In genomic region chr11:17979770-17980371, GRCh38 we compare ENCODE assay signal across 7 cellular contexts. TPM values are rescaled to one million over a fixed set of nuclear protein-coding genes. Genes with fewer than 3 reads are reported as not detected.
A peak's percentile ranks its signal among the peaks of the same experiment; 100 is the strongest.
DNase-seq lines count a peak whose midpoint lies in the region; ATAC-seq, FAIRE-seq and TF ChIP-seq lines count a peak whose summit lies in the region.

No MANE protein-coding gene starts in this region.

- ATAC-seq in stimulated activated effector memory CD8-positive, alpha-beta T cell treated with anti-CD3 and anti-CD28 coated beads, Interleukin-12 subunit alpha, Interleukin-12 subunit beta, amount 100 ng/mL, for 72 hours = peak; percentile 48

- CTCF ChIA-PET in RWPE1 (lab: Yijun Ruan, JAX) = interaction anchor here (0.6 to 3.7 kb wide), 7 partner anchors 144 to 1041 kb away, joined by 3 to 59 read pairs (median 4); no protein-coding TSS in a partner anchor

- H3K27me3 ChIP-seq in keratinocyte (ENCODE audit: control insufficient read depth, extremely low read depth, insufficient read depth, low read length) = no peaks in the 10 kb centered on the region

- POLR2A ChIA-PET in RWPE1 (lab: Yijun Ruan, JAX; ENCODE audit: low non-redundant PET) = no interaction called here

- peaks cover 28% of the 10 kb centered on the region for H3K36me3 Mint-ChIP-seq in stimulated activated effector memory CD8-positive, alpha-beta T cell treated with anti-CD3 and anti-CD28 coated beads, Interleukin-12 subunit alpha, Interleukin-12 subunit beta, amount 100 ng/mL, for 72 hours

- peak; percentile 90 for FAIRE-seq in keratinocyte (lab: Jason Lieb, UNC)

- H3K4me1 ChIP-seq in keratinocyte (ENCODE audit: control insufficient read depth, extremely low read depth, insufficient read depth, low read length) = no peaks in the 10 kb centered on the region

- TF ChIP-seq CTCF in RWPE1 (conservative IDR thresholded peaks at IDR 0.05; ENCODE audit: low read depth) = peak; percentile 90
- peak; percentile 93 for TF ChIP-seq CTCF in astrocyte of the spinal cord (IDR thresholded peaks at IDR 0.05; ENCODE audit: low read depth, low read length)
- peak; percentile 84 to 91 (median 88) for TF ChIP-seq CTCF in keratinocyte (optimal IDR thresholded peaks at IDR 0.05 in 1 of 3, IDR thresholded peaks at IDR 0.05 in 1 of 3, conservative IDR thresholded peaks at IDR 0.05 in 1 of 3; ENCODE audit: extremely low read depth in 1 of 3, insufficient read depth in 2 of 3, low read length in 3 of 3)

- no peaks in the 10 kb centered on the region for H3K36me3 ChIP-seq in keratinocyte (ENCODE audit: control insufficient read depth in 2 of 2, extremely low read depth in 1 of 2, insufficient read depth in 2 of 2, low read length in 2 of 2)

- H3K27ac ChIP-seq in RWPE1 = no peak overlapping the region
- no peak overlapping the region for H3K27ac ChIP-seq in keratinocyte (ENCODE audit: control insufficient read depth, insufficient read depth, low read length)

- no peaks in the 10 kb centered on the region for H3K4me1 Mint-ChIP-seq in stimulated activated effector memory CD8-positive, alpha-beta T cell treated with anti-CD3 and anti-CD28 coated beads, Interleukin-12 subunit alpha, Interleukin-12 subunit beta, amount 100 ng/mL, for 72 hours

- dilution Hi-C loops in keratinocyte (cut with MboI; ENCODE audit: extremely low pct_ligation_motif_present, low sequenced_read_pairs) = loop anchor here (5.0 kb wide), 1 partner anchor 253 kb away; no protein-coding TSS in a partner anchor

- no peak overlapping the region for H3K4me2 ChIP-seq in keratinocyte (ENCODE audit: control insufficient read depth, extremely low read depth, insufficient read depth, low read depth, low read length)

- in situ Hi-C loops in astrocyte of the spinal cord (cut with HindIII; ENCODE audit: low sequenced_read_pairs) = no loop called here

- H3K4me3 Mint-ChIP-seq in stimulated activated effector memory CD8-positive, alpha-beta T cell treated with anti-CD3 and anti-CD28 coated beads, Interleukin-12 subunit alpha, Interleukin-12 subunit beta, amount 100 ng/mL, for 72 hours = no peak overlapping the region

- H3K79me2 ChIP-seq in keratinocyte (ENCODE audit: control insufficient read depth, insufficient read depth, low read length) = no peaks in the 10 kb centered on the region

- no peaks in the 10 kb centered on the region for H3K9me1 ChIP-seq in keratinocyte (ENCODE audit: control insufficient read depth, extremely low read depth, insufficient read depth, low read length)

- no peaks in the 10 kb centered on the region for H4K20me1 ChIP-seq in keratinocyte (ENCODE audit: control insufficient read depth, extremely low read depth, insufficient read depth, low read length)

- no peak overlapping the region for H3K9ac ChIP-seq in keratinocyte (ENCODE audit: control insufficient read depth, extremely low read depth, insufficient read depth, low read length)

- no peaks in the 10 kb centered on the region for H3K9me3 Mint-ChIP-seq in stimulated activated effector memory CD8-positive, alpha-beta T cell treated with anti-CD3 and anti-CD28 coated beads, Interleukin-12 subunit alpha, Interleukin-12 subunit beta, amount 100 ng/mL, for 72 hours

- H3K9me3 ChIP-seq in keratinocyte (ENCODE audit: control insufficient read depth, low read depth, low read length) = no peaks in the 10 kb centered on the region

- H3K4me3 ChIP-seq in astrocyte of the spinal cord (ENCODE audit: low read depth, low read length) (no peak overlapping the region), keratinocyte (ENCODE audit: control insufficient read depth in 2 of 3, extremely low read depth in 1 of 3, insufficient read depth in 2 of 3, low read depth in 1 of 3, low read length in 3 of 3) (no peak overlapping the region)

- H3K27ac Mint-ChIP-seq in stimulated activated effector memory CD8-positive, alpha-beta T cell treated with anti-CD3 and anti-CD28 coated beads, Interleukin-12 subunit alpha, Interleukin-12 subunit beta, amount 100 ng/mL, for 72 hours = no peak overlapping the region

- no peak overlapping the region for H2AFZ ChIP-seq in keratinocyte (ENCODE audit: control insufficient read depth, low read length)

- DNase-seq in ELF-1 (ENCODE audit: low read depth, low spot score) = peak; percentile 78
- DNase-seq in HuH-7 (ENCODE audit: low spot score) = peak; percentile 29
- peak; percentile 64 for DNase-seq in RWPE1 (ENCODE audit: low spot score)
- no peak for DNase-seq in astrocyte of the spinal cord (ENCODE audit: low read depth, low spot score)
- DNase-seq in keratinocyte (ENCODE audit: low read depth, low spot score) = no peak
- DNase-seq in stimulated activated effector memory CD8-positive, alpha-beta T cell treated with anti-CD3 and anti-CD28 coated beads, Interleukin-12 subunit alpha, Interleukin-12 subunit beta, amount 100 ng/mL, for 72 hours (ENCODE audit: low spot score in 2 of 2) = peak; percentile 10 to 52
- DNase-seq in middle frontal gyrus (ENCODE audit: extremely low spot score, low spot score) = no peak

RNA-seq across cellular contexts. Expression of gene SERGEF, which starts 33.0 kb away (rescaled TPM):
- polyA plus RNA-seq in keratinocyte = 11.8 to 20.6 TPM (median 15.6 TPM) in 3 replicates
- polyA plus RNA-seq in keratinocyte (2011; ENCODE audit: low read depth) = 21.0 TPM
- 16.8 and 19.6 TPM in 2 replicates for polyA plus RNA-seq in keratinocyte (2011; cell fraction: cytosol; rRNA removed)
- 10.1 and 14.0 TPM in 2 replicates for polyA plus RNA-seq in keratinocyte (2011; cell fraction: nucleus; rRNA removed)
- 20.6 and 23.0 TPM in 2 replicates for polyA plus RNA-seq in keratinocyte (2012; ENCODE audit: low replicate concordance)
- 12.9 to 24.8 TPM (median 18.8 TPM) in 3 replicates for polyA minus RNA-seq in keratinocyte
- polyA minus RNA-seq in keratinocyte (2011; cell fraction: cytosol; rRNA and poly(A)+ RNA removed) = 19.4 TPM
- 4.4 and 13.4 TPM in 2 replicates for polyA minus RNA-seq in keratinocyte (2011; cell fraction: nucleus; rRNA and poly(A)+ RNA removed)

Comparison
In these comparisons a context has a peak if more than half of its experiments do, and no peak if none do; other contexts are left out.
1. DNase-seq: peak in ELF-1 (single experiment), HuH-7 (single experiment), RWPE1 (single experiment) and stimulated activated effector memory CD8-positive, alpha-beta T cell treated with anti-CD3 and anti-CD28 coated beads, Interleukin-12 subunit alpha, Interleukin-12 subunit beta, amount 100 ng/mL, for 72 hours (2 of 2); none in astrocyte of the spinal cord (single experiment), keratinocyte (single experiment) and middle frontal gyrus (single experiment).
2. Peak in every context shown above with its lines, with median percentiles within 50 percentile points of each other: CTCF ChIP-seq.